Comparison of ENCODE assay signal across 8 cellular contexts in the genomic region with DNA sequence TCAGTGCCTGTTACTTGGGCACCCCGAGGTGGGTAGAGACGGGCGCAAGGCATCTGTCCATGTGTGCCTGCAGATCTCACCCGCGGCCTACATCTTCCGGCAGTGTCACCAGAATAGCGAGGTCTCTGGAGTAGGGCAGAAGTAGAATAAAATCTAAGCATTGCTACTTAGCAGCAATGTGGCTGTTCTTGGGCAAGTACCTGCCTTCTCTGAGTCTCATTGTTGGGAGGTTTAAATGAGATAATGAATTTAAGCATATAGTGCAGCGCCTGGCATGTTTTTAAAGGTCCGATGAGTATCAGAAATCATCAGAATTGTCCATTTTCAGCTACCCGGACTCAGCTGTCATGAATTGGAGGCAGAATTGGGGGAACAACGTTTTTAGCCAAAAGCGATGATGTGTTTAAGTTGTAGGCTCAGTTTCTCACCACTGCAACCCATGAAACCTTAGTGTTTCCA. TPM values are rescaled to one million over a fixed set of nuclear protein-coding genes. Genes with fewer than 3 reads are reported as not detected.
DNase-seq lines count a peak whose midpoint lies in the region; ATAC-seq and TF ChIP-seq lines count a peak whose summit lies in the region.

No MANE protein-coding gene starts in this region.

- H3K27me3 ChIP-seq in A673 (replicated peaks; ENCODE audit: insufficient read depth, low read depth, low read length, poor library complexity) (no peaks in the 10 kb centered on the region), kidney epithelial cell (ENCODE audit: control insufficient read depth, insufficient read depth, low read length) (no peaks in the 10 kb centered on the region), suprapubic skin (no peaks in the 10 kb centered on the region)

- 20% methylated on average over 9 of the region's 12 CpGs for WGBS in suprapubic skin

- DNase-seq in A673 (ENCODE audit: low spot score) (no peak), kidney epithelial cell (ENCODE audit: low read depth) (no peak), suprapubic skin (ENCODE audit: low spot score in 2 of 2) (no peak), AG20443 (ENCODE audit: low spot score) (no peak), COLO668 (lab: John Stamatoyannopoulos, UW; ENCODE audit: unreplicated experiment) (no peak)

- peak overlapping the region; percentile 94 for H3K27ac Mint-ChIP-seq in activated naive CD8-positive, alpha-beta T cell

- H3K4me1 ChIP-seq in A673 (ENCODE audit: insufficient read depth, low read length, poor library complexity, severe bottlenecking) (peaks cover 8% of the 10 kb centered on the region), suprapubic skin (peaks cover 30% of the 10 kb centered on the region)

- H3K4me3 ChIP-seq in A673 (ENCODE audit: low read depth, low read length, poor library complexity, severe bottlenecking) (peak overlapping the region; percentile 79), kidney epithelial cell (ENCODE audit: low read depth, low read length) (peak overlapping the region; percentile 85), suprapubic skin (peak overlapping the region; percentile 87)

- TF ChIP-seq CTCF in A673 (conservative IDR thresholded peaks at IDR 0.05; ENCODE audit: low read depth, low read length) (no peak), kidney epithelial cell (IDR thresholded peaks at IDR 0.05; ENCODE audit: insufficient read depth, low read length, poor library complexity, severe bottlenecking) (no peak), suprapubic skin (IDR thresholded peaks at IDR 0.05) (no peak)

- POLR2A ChIA-PET in A673 (lab: Charles Lee; ENCODE audit: low non-redundant PET) = interaction anchor here (0.6 kb wide), 1 partner anchor 9 kb away, joined by 3 read pairs; no protein-coding TSS in a partner anchor

- BruUV-seq in A673 (replicated peaks; lab: Mats Ljungman, UMichigan) = TSS peak; percentile 57

- TF ChIP-seq EP300 in suprapubic skin (IDR thresholded peaks at IDR 0.05) = no peak

- H3K4me3 Mint-ChIP-seq in activated naive CD8-positive, alpha-beta T cell = peak overlapping the region; percentile 95

- ATAC-seq in GM21528 (IDR thresholded peaks at IDR 0.05; ENCODE audit: low FRiP score, unreplicated experiment) (peak; percentile 2), HG02884 (IDR thresholded peaks at IDR 0.05; ENCODE audit: unreplicated experiment) (no peak)

- intact Hi-C loops in A673 (cut with micrococcal nuclease; ENCODE audit: unreplicated experiment) = no loop called here

- CTCF ChIA-PET in A673 (lab: Charles Lee) = no interaction called here

- H3K36me3 ChIP-seq in A673 (ENCODE audit: insufficient read depth, low read length, poor library complexity, severe bottlenecking) (no peaks in the 10 kb centered on the region), kidney epithelial cell (ENCODE audit: control insufficient read depth, insufficient read depth, low read length) (no peaks in the 10 kb centered on the region), suprapubic skin (peaks cover 17% of the 10 kb centered on the region)

- H3K27ac ChIP-seq in A673 (ENCODE audit: low read depth, low read length, poor library complexity, severe bottlenecking) (peak overlapping the region; percentile 86), suprapubic skin (peak overlapping the region; percentile 90)

- H3K9me3 Mint-ChIP-seq in activated naive CD8-positive, alpha-beta T cell (ENCODE audit: low read depth) = no peaks in the 10 kb centered on the region

- H3K9me3 ChIP-seq in A673 (ENCODE audit: low read depth, low read length, poor library complexity, severe bottlenecking) = no peaks in the 10 kb centered on the region
- no peaks in the 10 kb centered on the region for H3K9me3 ChIP-seq in suprapubic skin

- TF ChIP-seq POLR2A in suprapubic skin (IDR thresholded peaks at IDR 0.05) = no peak

- H3K4me1 Mint-ChIP-seq in activated naive CD8-positive, alpha-beta T cell (ENCODE audit: low read depth) = peaks cover 21% of the 10 kb centered on the region

- H3K36me3 Mint-ChIP-seq in activated naive CD8-positive, alpha-beta T cell = peaks cover 3% of the 10 kb centered on the region

- H3K27me3 Mint-ChIP-seq in activated naive CD8-positive, alpha-beta T cell = no peaks in the 10 kb centered on the region

RNA-seq across cellular contexts. Expression of a gene that starts 0.8 kb away (rescaled TPM):
- total RNA-seq in A673 (2021) = 37.5 and 46.4 TPM in 2 replicates
- total RNA-seq in kidney epithelial cell = 24.9 and 26.9 TPM in 2 replicates
- 10 to 100 TPM; 16.1 to 39.1 (median 27.4) TPM for total RNA-seq in suprapubic skin

RNA-seq across cellular contexts. Expression of a gene that starts 27.2 kb away (rescaled TPM):
- total RNA-seq in A673 (2021) = 0.37 and 0.67 TPM in 2 replicates
- not detected in 2 replicates for total RNA-seq in kidney epithelial cell
- total RNA-seq in suprapubic skin = 10 to 100 TPM; 23.6 to 61.7 (median 32.3) TPM

RNA-seq across cellular contexts. Expression of a gene that starts 49.2 kb away (rescaled TPM):
- total RNA-seq in A673 (2021) (39.1 and 46.0 TPM in 2 replicates), kidney epithelial cell (31.7 and 42.7 TPM in 2 replicates), suprapubic skin (10 to 100 TPM; 17.8 to 32.4 (median 30.6) TPM)

RNA-seq across cellular contexts. Expression of a gene that starts 58.7 kb away (rescaled TPM):
- total RNA-seq in A673 (2021) (22.6 and 23.8 TPM in 2 replicates), kidney epithelial cell (11.2 and 12.3 TPM in 2 replicates), suprapubic skin (10 to 100 TPM; 20.9 to 35.5 (median 24.8) TPM)

Comparison
In these comparisons a context has a peak if more than half of its experiments do, and no peak if none do; other contexts are left out.
1. RNA of a gene that starts 27.2 kb away (total RNA-seq): 23.6 to 61.7 TPM in suprapubic skin; 0.37 to 0.67 TPM in A673 and not detected in kidney epithelial cell; every median in the first group is over 10 times any median in the second.
2. Peak in every context shown above with its lines, with median percentiles within 50 percentile points of each other: H3K4me3 ChIP-seq.